8 cellular contexts compared by ENCODE assay signal in the genomic region with DNA sequence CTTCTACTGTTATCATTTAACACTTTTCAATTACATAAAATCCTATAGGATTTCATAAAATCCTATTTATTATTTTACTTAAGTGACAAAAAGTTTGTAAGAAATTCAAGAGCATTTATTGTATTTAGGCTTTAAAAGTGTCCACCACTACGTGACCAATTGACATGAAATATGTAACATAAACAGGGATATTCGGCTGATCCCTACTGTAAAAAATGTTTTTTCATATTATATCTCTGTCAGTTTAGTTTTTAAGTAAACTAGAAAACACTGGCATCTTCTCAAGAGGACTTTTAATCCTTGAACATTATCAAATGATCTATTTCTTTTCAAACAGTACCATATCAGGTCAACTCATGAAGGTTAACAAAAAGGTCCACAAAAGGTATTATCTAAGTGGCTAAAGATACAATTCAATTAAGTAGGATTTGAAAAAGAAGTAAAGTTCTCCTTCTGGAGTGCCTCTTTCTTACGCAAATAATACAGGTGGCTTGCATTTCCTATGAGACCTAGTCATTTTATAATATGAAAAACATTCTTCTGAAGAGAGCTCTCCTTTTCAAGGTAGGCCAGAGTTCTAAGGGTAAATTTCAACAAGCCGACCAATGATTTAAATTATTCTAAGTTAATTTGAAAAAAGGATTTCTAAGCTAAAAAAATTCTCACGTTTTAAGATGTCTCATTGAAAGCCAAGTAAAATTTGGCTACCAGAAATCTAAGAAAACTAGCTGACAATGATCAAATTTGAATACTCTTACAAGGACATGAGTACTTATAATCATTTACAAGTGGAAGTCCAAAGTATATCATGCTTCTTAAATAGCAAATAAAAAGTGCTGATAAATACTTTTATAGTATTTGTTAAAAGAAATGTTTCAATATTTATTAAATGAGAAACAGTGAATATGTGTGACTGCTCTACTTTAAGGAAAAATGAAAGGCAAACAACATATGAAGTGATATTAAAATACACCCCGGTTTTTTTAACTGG.
DNase-seq lines count a peak whose midpoint lies in the region; ATAC-seq, FAIRE-seq and TF ChIP-seq lines count a peak whose summit lies in the region.

No MANE protein-coding gene starts in this region.

- peaks cover 32% of the 10 kb centered on the region for H4K20me1 ChIP-seq in astrocyte (ENCODE audit: insufficient read depth, low read length)

- in situ Hi-C loops in HAP-1 (cut with MboI; ENCODE audit: low sequenced_read_pairs) = no loop called here

- no peak for TF ChIP-seq POLR2A in lower leg skin (IDR thresholded peaks at IDR 0.05)

- H2AFZ ChIP-seq in ACC112 (ENCODE audit: low read length, unreplicated experiment) = no peak overlapping the region
- H2AFZ ChIP-seq in astrocyte (ENCODE audit: low read depth, low read length) = no peak overlapping the region

- intact Hi-C loops in upper lobe of right lung (cut with DNase I) = no loop called here
- intact Hi-C loops in lower leg skin (cut with DNase I; ENCODE audit: low total_unique reads) = no loop called here

- H3K4me1 ChIP-seq in ACC112 (ENCODE audit: control insufficient read depth, insufficient read depth, low read length, unreplicated experiment) (peaks cover 24% of the 10 kb centered on the region), HAP-1 (peaks cover 17% of the 10 kb centered on the region), astrocyte (ENCODE audit: insufficient read depth, low read length) (peaks cover 3% of the 10 kb centered on the region), upper lobe of right lung (peaks cover 34% of the 10 kb centered on the region)

- peaks cover 2% of the 10 kb centered on the region for H3K36me3 Mint-ChIP-seq in astrocyte (ENCODE audit: low read depth, unreplicated experiment)

- no peak for ATAC-seq in upper lobe of right lung

- H3K27ac Mint-ChIP-seq in astrocyte (ENCODE audit: unreplicated experiment) = peak overlapping the region; percentile 66

- H3K9me3 Mint-ChIP-seq in astrocyte (ENCODE audit: unreplicated experiment) = no peaks in the 10 kb centered on the region

- H3K27me3 Mint-ChIP-seq in astrocyte (ENCODE audit: low read depth, unreplicated experiment) = no peaks in the 10 kb centered on the region

- H3K4me1 Mint-ChIP-seq in astrocyte (ENCODE audit: low read depth, unreplicated experiment) = peaks cover 1% of the 10 kb centered on the region

- peak overlapping the region; percentile 80 for H3K4me2 ChIP-seq in astrocyte (ENCODE audit: low read length)

- DNase-seq in HAP-1 (ENCODE audit: low spot score in 2 of 2) (peak in 1 of 2 experiments; percentile 88), astrocyte (ENCODE audit: low read depth) (no peak), upper lobe of right lung (no peak), lower leg skin (ENCODE audit: low spot score in 2 of 2) (no peak), foreskin melanocyte (no peak)
- no peak for DNase-seq in activated CD8-positive, alpha-beta memory T cell treated with anti-CD3 and anti-CD28 coated beads for 24 hours

- peak overlapping the region; percentile 97 for H3K9ac ChIP-seq in astrocyte (ENCODE audit: low read length)

- 6% methylated on average over 6 of the region's 6 CpGs for WGBS in lower leg skin, 2 donors

- peaks cover 78% of the 10 kb centered on the region for H3K79me2 ChIP-seq in ACC112 (ENCODE audit: control insufficient read depth, insufficient read depth, low read length, unreplicated experiment)
- H3K79me2 ChIP-seq in astrocyte (ENCODE audit: insufficient read depth, low read length) = peaks cover 91% of the 10 kb centered on the region

- H3K4me3 ChIP-seq in ACC112 (ENCODE audit: low read depth, low read length) (peak overlapping the region; percentile 91), HAP-1 (peak overlapping the region; percentile 30), astrocyte (ENCODE audit: insufficient read depth, low read depth, low read length) (peak overlapping the region; percentile 82), upper lobe of right lung (peak overlapping the region; percentile 54), lower leg skin (ENCODE audit: low read depth, poor library complexity, severe bottlenecking) (no peak overlapping the region)

- no peaks in the 10 kb centered on the region; the same call in 1 of the 2 replicates for H3K36me3 ChIP-seq in ACC112 (ENCODE audit: insufficient read depth, low read length)
- no peaks in the 10 kb centered on the region for H3K36me3 ChIP-seq in HAP-1 (replicated peaks)
- no peaks in the 10 kb centered on the region for H3K36me3 ChIP-seq in astrocyte (ENCODE audit: insufficient read depth, low read length)
- no peaks in the 10 kb centered on the region for H3K36me3 ChIP-seq in upper lobe of right lung

- no peak for FAIRE-seq in astrocyte (lab: Jason Lieb, UNC)

- H3K9me3 ChIP-seq in HAP-1 (no peaks in the 10 kb centered on the region), astrocyte (ENCODE audit: insufficient read depth, low read depth, low read length) (no peaks in the 10 kb centered on the region), upper lobe of right lung (no peaks in the 10 kb centered on the region)

- no peaks in the 10 kb centered on the region for H3K27me3 ChIP-seq in ACC112 (ENCODE audit: insufficient read depth, low read length)
- no peaks in the 10 kb centered on the region for H3K27me3 ChIP-seq in HAP-1 (ENCODE audit: low read depth)
- no peaks in the 10 kb centered on the region for H3K27me3 ChIP-seq in astrocyte (ENCODE audit: insufficient read depth, low read length)
- no peaks in the 10 kb centered on the region for H3K27me3 ChIP-seq in layer of hippocampus (ENCODE audit: control insufficient read depth, insufficient read depth, low read length)
- H3K27me3 ChIP-seq in upper lobe of right lung = no peaks in the 10 kb centered on the region

- TF ChIP-seq CTCF in astrocyte (IDR thresholded peaks at IDR 0.05; ENCODE audit: insufficient read depth, low read depth, low read length) (no peak), upper lobe of right lung (IDR thresholded peaks at IDR 0.05) (no peak), lower leg skin (IDR thresholded peaks at IDR 0.05) (no peak)

- H3K27ac ChIP-seq in ACC112 (ENCODE audit: low read depth, low read length) = peak overlapping the region; percentile 91
- H3K27ac ChIP-seq in astrocyte (ENCODE audit: low read depth, low read length) = peak overlapping the region; percentile 94
- H3K27ac ChIP-seq in layer of hippocampus (ENCODE audit: low read depth, low read length) = peak overlapping the region; percentile 21
- peak overlapping the region; percentile 90 for H3K27ac ChIP-seq in upper lobe of right lung

- peak overlapping the region; percentile 89 for H3K4me3 Mint-ChIP-seq in astrocyte (ENCODE audit: unreplicated experiment)

Comparison
In these comparisons a context has a peak if more than half of its experiments do, and no peak if none do; other contexts are left out.
1. H3K27ac ChIP-seq: peak in every context shown above with its lines; median percentile 94 in astrocyte; 91 in ACC112; 90 in upper lobe of right lung; 21 in layer of hippocampus.